ENCODE assay signal across 26 cellular contexts in genomic region chr2:33062665-33063249, GRCh38.
DNase-seq lines count a peak whose midpoint lies in the region; ATAC-seq, FAIRE-seq and TF ChIP-seq lines count a peak whose summit lies in the region.
"Had no signal": no experiment of that assay in that cellular context is flagged by ENCODE, and none has a peak within 500 bp of the region (broad histone marks: within the 10 kb centered on the region; RNA-seq: fewer than 3 reads in every experiment).

No MANE protein-coding gene starts in this region.

- H3K27me3 Mint-ChIP-seq in naive thymus-derived CD8-positive, alpha-beta T cell, result peaks cover 0 to 8% (median 3%) of the 10 kb centered on the region in 5 donors
- H3K27me3 Mint-ChIP-seq: activated naive CD4-positive, alpha-beta T cell treated with anti-CD3 and anti-CD28 coated beads, Interleukin-2, amount 10 ng/mL, durations not matched to agents 7 days and 5 days had no signal

- H3K9me3 Mint-ChIP-seq in naive thymus-derived CD8-positive, alpha-beta T cell, result no peaks in the 10 kb centered on the region
- H3K9me3 Mint-ChIP-seq: activated naive CD4-positive, alpha-beta T cell treated with anti-CD3 and anti-CD28 coated beads, Interleukin-2, amount 10 ng/mL, durations not matched to agents 7 days and 5 days; activated T-helper 1 cell treated with anti-CD3 and anti-CD28 coated beads, Interleukin-12 subunit alpha, Interleukin-12 subunit beta, Interleukin-2, Interleukin-4 antibody, amounts not matched to agents 30 ng/mL and 10 ng/mL and 1 ng/mL, durations not matched to agents 14 hours and 24 hours and 36 hours; effector memory CD8-positive, alpha-beta T cell had no signal

- no peak overlapping the region for H2BK120ac ChIP-seq in mesendoderm (ENCODE audit: low read depth, low read length)

- no peak overlapping the region for H3K4ac ChIP-seq in mesendoderm (ENCODE audit: low read depth, low read length)

- no peaks in the 10 kb centered on the region for H3K4me1 Mint-ChIP-seq in naive thymus-derived CD8-positive, alpha-beta T cell
- H3K4me1 Mint-ChIP-seq: activated CD8-positive, alpha-beta memory T cell treated with anti-CD3 and anti-CD28 coated beads, Interleukin-2, amount 10 ng/mL, durations not matched to agents 7 days and 5 days; activated naive CD4-positive, alpha-beta T cell treated with anti-CD3 and anti-CD28 coated beads, Interleukin-2, amount 10 ng/mL, durations not matched to agents 7 days and 5 days had no signal

- H3K27me3 ChIP-seq in SU-DHL-6 (ENCODE audit: low read length) (no peaks in the 10 kb centered on the region), mesendoderm (ENCODE audit: insufficient read depth, low read length, poor library complexity) (no peaks in the 10 kb centered on the region)
- H3K27me3 ChIP-seq: colonic mucosa, neural progenitor cell, right lobe of liver had no signal

- TF ChIP-seq POLR2A in H54 (IDR thresholded peaks at IDR 0.05; ENCODE audit: low read depth, low read length), result no peak

- H2BK15ac ChIP-seq in mesendoderm (replicated peaks; ENCODE audit: low read depth), result no peak overlapping the region

- H3K79me1 ChIP-seq in mesendoderm (ENCODE audit: low read length), result no peaks in the 10 kb centered on the region

- H3K36me3 ChIP-seq in SU-DHL-6 (ENCODE audit: low read length), result peaks cover 12% of the 10 kb centered on the region
- H3K36me3 ChIP-seq in mesendoderm (ENCODE audit: control insufficient read depth, insufficient read depth, low read length), result no peaks in the 10 kb centered on the region
- H3K36me3 ChIP-seq: colonic mucosa, neural progenitor cell, right lobe of liver had no signal

- no peak for DNase-seq in H54 (ENCODE audit: insufficient read length, low spot score)
- DNase-seq in choroid plexus epithelial cell (ENCODE audit: low read depth), result peak; percentile 81
- peak; percentile 58 for DNase-seq in mesendoderm
- no peak for DNase-seq in GDM1 (lab: John Stamatoyannopoulos, UW)
- DNase-seq in NCI-H524 treated with DMSO at 0.1 percent for 48 hours (lab: John Stamatoyannopoulos, UW), result no peak
- DNase-seq in naive thymus-derived CD8-positive, alpha-beta T cell, result no peak
- no peak for DNase-seq in NCI-H526 (lab: John Stamatoyannopoulos, UW)
- DNase-seq: activated CD4-positive, alpha-beta T cell treated with anti-CD3 and anti-CD28 coated beads, Interleukin-2, amount 50 U/mL, for 1 hour; activated CD8-positive, alpha-beta memory T cell treated with anti-CD3 and anti-CD28 coated beads, Interleukin-2, amount 10 ng/mL, durations not matched to agents 7 days and 5 days; activated naive CD4-positive, alpha-beta T cell treated with anti-CD3 and anti-CD28 coated beads, Interleukin-2, amount 10 ng/mL, durations not matched to agents 7 days and 5 days; colonic mucosa; effector memory CD8-positive, alpha-beta T cell; glutamatergic neuron; kidney glomerular epithelial cell; NCI-H187; right lobe of liver; stimulated activated naive CD4-positive, alpha-beta T cell treated with Interleukin-2 at 50 U/mL for 16 hours; T-helper 9 cell had no signal

- FAIRE-seq in H54 (lab: Jason Lieb, UNC), result peak; percentile 23
- FAIRE-seq: GM19239 had no signal

- no peak overlapping the region for H4K5ac ChIP-seq in mesendoderm (ENCODE audit: low read length)

- no peak overlapping the region for H4K8ac ChIP-seq in mesendoderm (ENCODE audit: low read depth, low read length)

- no peak overlapping the region for H3K56ac ChIP-seq in mesendoderm (ENCODE audit: low read length)

- H3K79me2 ChIP-seq in SU-DHL-6 (ENCODE audit: insufficient read depth, low read length), result peaks cover 80% of the 10 kb centered on the region
- H3K79me2 ChIP-seq in mesendoderm (ENCODE audit: control insufficient read depth, insufficient read depth, low read length), result no peaks in the 10 kb centered on the region

- H3K4me1 ChIP-seq in mesendoderm (ENCODE audit: control insufficient read depth, low read depth, low read length), result peaks cover 2% of the 10 kb centered on the region
- H3K4me1 ChIP-seq: colonic mucosa, right lobe of liver had no signal

- no peak overlapping the region for H2BK5ac ChIP-seq in mesendoderm (ENCODE audit: low read length)

- H3K9me3 ChIP-seq in SU-DHL-6 (ENCODE audit: insufficient read depth, low read length), result no peaks in the 10 kb centered on the region; the same call in 1 of the 2 replicates
- H3K9me3 ChIP-seq: colonic mucosa, right lobe of liver had no signal

- H3K23ac ChIP-seq in mesendoderm (ENCODE audit: low read length), result no peak overlapping the region

- H3K9ac ChIP-seq in SU-DHL-6 (ENCODE audit: low read length) (peak overlapping the region; percentile 53), mesendoderm (ENCODE audit: low read length) (no peak overlapping the region)
- H3K9ac ChIP-seq: neural progenitor cell had no signal

- H2AFZ ChIP-seq in SU-DHL-6 (ENCODE audit: low read depth, low read length, severe bottlenecking), result no peak overlapping the region
- H2AFZ ChIP-seq: neural progenitor cell had no signal

- no CpG with 5 or more reads among the region's 4 CpGs for WGBS in mesendoderm (ENCODE audit: extremely low coverage, insufficient coverage, low lambda C conversion rate)

- no peaks in the 10 kb centered on the region for H3K36me3 Mint-ChIP-seq in naive thymus-derived CD8-positive, alpha-beta T cell
- H3K36me3 Mint-ChIP-seq: activated CD8-positive, alpha-beta memory T cell treated with anti-CD3 and anti-CD28 coated beads, Interleukin-2, amount 10 ng/mL, durations not matched to agents 7 days and 5 days; activated naive CD4-positive, alpha-beta T cell treated with anti-CD3 and anti-CD28 coated beads, Interleukin-2, amount 10 ng/mL, durations not matched to agents 7 days and 5 days had no signal

- no peak overlapping the region for H3K18ac ChIP-seq in mesendoderm (ENCODE audit: low read length)

- H3K4me3 ChIP-seq in SU-DHL-6 (ENCODE audit: insufficient read depth, low read length, poor library complexity, severe bottlenecking), result peak overlapping the region; percentile 12
- H3K4me3 ChIP-seq in choroid plexus epithelial cell (ENCODE audit: low read depth, low read length), result no peak overlapping the region
- no peak overlapping the region for H3K4me3 ChIP-seq in mesendoderm (ENCODE audit: low read length)
- H3K4me3 ChIP-seq: colonic mucosa, lung, neural progenitor cell, right lobe of liver, SK-N-MC had no signal

- H3K9me2 ChIP-seq in SU-DHL-6 (replicated peaks; ENCODE audit: insufficient read depth, low read length), result no peaks in the 10 kb centered on the region

- H3K4me2 ChIP-seq in SU-DHL-6 (ENCODE audit: low read depth, low read length, poor library complexity, severe bottlenecking) (peak overlapping the region; percentile 81), mesendoderm (ENCODE audit: low read length) (no peak overlapping the region)
- H3K4me2 ChIP-seq: neural progenitor cell had no signal

- ATAC-seq in naive thymus-derived CD8-positive, alpha-beta T cell, result no peak
- ATAC-seq: activated CD8-positive, alpha-beta memory T cell treated with anti-CD3 and anti-CD28 coated beads, Interleukin-2, amount 10 ng/mL, durations not matched to agents 7 days and 5 days; effector memory CD8-positive, alpha-beta T cell; right lobe of liver had no signal

- no peak overlapping the region for H3K4me3 Mint-ChIP-seq in naive thymus-derived CD8-positive, alpha-beta T cell
- H3K4me3 Mint-ChIP-seq: activated CD8-positive, alpha-beta memory T cell treated with anti-CD3 and anti-CD28 coated beads, Interleukin-2, amount 10 ng/mL, durations not matched to agents 7 days and 5 days; activated naive CD4-positive, alpha-beta T cell treated with anti-CD3 and anti-CD28 coated beads, Interleukin-2, amount 10 ng/mL, durations not matched to agents 7 days and 5 days; activated T-helper 1 cell treated with anti-CD3 and anti-CD28 coated beads, Interleukin-12 subunit alpha, Interleukin-12 subunit beta, Interleukin-2, Interleukin-4 antibody, amounts not matched to agents 30 ng/mL and 10 ng/mL and 1 ng/mL, durations not matched to agents 14 hours and 24 hours and 36 hours; effector memory CD8-positive, alpha-beta T cell; neural progenitor cell had no signal

- H3F3A ChIP-seq in SU-DHL-6 (ENCODE audit: insufficient read depth), result peaks cover 72% of the 10 kb centered on the region

- no peak overlapping the region for H2AK5ac ChIP-seq in mesendoderm (ENCODE audit: low read length)

- peak overlapping the region; percentile 98 for H3K27ac ChIP-seq in SU-DHL-6 (ENCODE audit: low read depth, low read length)
- no peak overlapping the region for H3K27ac ChIP-seq in mesendoderm (ENCODE audit: low read depth, low read length)
- H3K27ac ChIP-seq: C4-2B, colonic mucosa, neural progenitor cell, right lobe of liver, RWPE1, SK-N-MC had no signal

- no peaks in the 10 kb centered on the region for H4K20me1 ChIP-seq in SU-DHL-6 (ENCODE audit: low read depth, low read length)

- TF ChIP-seq CTCF in SU-DHL-6 (IDR thresholded peaks at IDR 0.05; ENCODE audit: insufficient read depth, low read length, poor library complexity, severe bottlenecking) (no peak), choroid plexus epithelial cell (conservative IDR thresholded peaks at IDR 0.05; ENCODE audit: low read depth, low read length) (no peak)

- no peak overlapping the region for H3K27ac Mint-ChIP-seq in naive thymus-derived CD8-positive, alpha-beta T cell
- H3K27ac Mint-ChIP-seq: activated CD8-positive, alpha-beta memory T cell treated with anti-CD3 and anti-CD28 coated beads, Interleukin-2, amount 10 ng/mL, durations not matched to agents 7 days and 5 days; activated naive CD4-positive, alpha-beta T cell treated with anti-CD3 and anti-CD28 coated beads, Interleukin-2, amount 10 ng/mL, durations not matched to agents 7 days and 5 days; activated T-helper 1 cell treated with anti-CD3 and anti-CD28 coated beads, Interleukin-12 subunit alpha, Interleukin-12 subunit beta, Interleukin-2, Interleukin-4 antibody, amounts not matched to agents 30 ng/mL and 10 ng/mL and 1 ng/mL, durations not matched to agents 14 hours and 24 hours and 36 hours; effector memory CD8-positive, alpha-beta T cell; neural progenitor cell had no signal

- POLR2A ChIA-PET in naive thymus-derived CD8-positive, alpha-beta T cell (lab: Charles Lee), result no interaction called here

Comparison
In these comparisons a context has a peak if more than half of its experiments do, and no peak if none do; other contexts are left out.
1. DNase-seq: peak in choroid plexus epithelial cell (single experiment) and mesendoderm (single experiment); none in H54 (single experiment), GDM1 (single experiment), NCI-H524 treated with DMSO at 0.1 percent for 48 hours (single experiment), naive thymus-derived CD8-positive, alpha-beta T cell (0 of 10) and NCI-H526 (0 of 2).